2 cellular contexts compared by ENCODE assay signal in the genomic region with DNA sequence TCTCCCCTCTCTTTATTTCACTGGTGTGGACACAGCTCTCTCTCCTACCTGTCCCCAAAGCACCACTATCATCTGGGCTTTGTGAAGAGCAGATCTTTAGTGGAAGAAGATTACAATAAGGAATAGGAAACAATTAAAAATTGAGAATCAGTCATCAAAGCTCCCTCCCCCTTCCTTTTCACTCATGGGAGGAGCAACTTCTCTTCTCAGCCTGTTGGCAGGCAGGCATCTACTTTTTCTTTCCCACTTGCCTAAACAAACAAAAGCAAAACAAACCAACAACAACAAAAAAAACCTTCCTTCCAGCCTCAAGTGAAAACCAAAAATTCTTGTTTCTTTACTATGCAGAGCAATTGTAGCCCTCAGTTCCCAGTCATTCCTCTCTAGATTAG.
TF ChIP-seq lines count a peak whose summit lies in the region.

No MANE protein-coding gene starts in this region.

TF ChIP-seq in SK-N-SH, 30 proteins besides CTCF, POLR2A, EP300 and RAD21 (continued from another document):
- TF ChIP-seq RFX5 (IDR thresholded peaks at IDR 0.05; ENCODE audit: low read length), result no peak
- TF ChIP-seq RXRA (IDR thresholded peaks at IDR 0.05; ENCODE audit: borderline replicate concordance, low read depth), result no peak
- TF ChIP-seq GABPA (IDR thresholded peaks at IDR 0.05; ENCODE audit: low read depth), result no peak
- TF ChIP-seq MEF2A (IDR thresholded peaks at IDR 0.05; ENCODE audit: borderline replicate concordance, low read depth), result no peak
- no peak for TF ChIP-seq EZH2phosphoT487 (IDR thresholded peaks at IDR 0.05; ENCODE audit: borderline replicate concordance, low read depth)

TF ChIP-seq in SK-N-SH treated with all-trans-retinoic acid at 6 μM for 48 hours, 23 proteins besides CTCF, POLR2A, EP300 and RAD21 (continued from another document):
- TF ChIP-seq, protein P1, sequence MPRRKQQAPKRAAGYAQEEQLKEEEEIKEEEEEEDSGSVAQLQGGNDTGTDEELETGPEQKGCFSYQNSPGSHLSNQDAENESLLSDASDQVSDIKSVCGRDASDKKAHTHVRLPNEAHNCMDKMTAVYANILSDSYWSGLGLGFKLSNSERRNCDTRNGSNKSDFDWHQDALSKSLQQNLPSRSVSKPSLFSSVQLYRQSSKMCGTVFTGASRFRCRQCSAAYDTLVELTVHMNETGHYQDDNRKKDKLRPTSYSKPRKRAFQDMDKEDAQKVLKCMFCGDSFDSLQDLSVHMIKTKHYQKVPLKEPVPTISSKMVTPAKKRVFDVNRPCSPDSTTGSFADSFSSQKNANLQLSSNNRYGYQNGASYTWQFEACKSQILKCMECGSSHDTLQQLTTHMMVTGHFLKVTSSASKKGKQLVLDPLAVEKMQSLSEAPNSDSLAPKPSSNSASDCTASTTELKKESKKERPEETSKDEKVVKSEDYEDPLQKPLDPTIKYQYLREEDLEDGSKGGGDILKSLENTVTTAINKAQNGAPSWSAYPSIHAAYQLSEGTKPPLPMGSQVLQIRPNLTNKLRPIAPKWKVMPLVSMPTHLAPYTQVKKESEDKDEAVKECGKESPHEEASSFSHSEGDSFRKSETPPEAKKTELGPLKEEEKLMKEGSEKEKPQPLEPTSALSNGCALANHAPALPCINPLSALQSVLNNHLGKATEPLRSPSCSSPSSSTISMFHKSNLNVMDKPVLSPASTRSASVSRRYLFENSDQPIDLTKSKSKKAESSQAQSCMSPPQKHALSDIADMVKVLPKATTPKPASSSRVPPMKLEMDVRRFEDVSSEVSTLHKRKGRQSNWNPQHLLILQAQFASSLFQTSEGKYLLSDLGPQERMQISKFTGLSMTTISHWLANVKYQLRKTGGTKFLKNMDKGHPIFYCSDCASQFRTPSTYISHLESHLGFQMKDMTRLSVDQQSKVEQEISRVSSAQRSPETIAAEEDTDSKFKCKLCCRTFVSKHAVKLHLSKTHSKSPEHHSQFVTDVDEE (CRISPR knock-in tag; IDR thresholded peaks at IDR 0.05), result no peak
- TF ChIP-seq OSR1 (CRISPR knock-in tag; IDR thresholded peaks at IDR 0.05) (no peak), PPARA (CRISPR knock-in tag; IDR thresholded peaks at IDR 0.05; ENCODE audit: borderline replicate concordance) (no peak)
- TF ChIP-seq, protein P2, sequence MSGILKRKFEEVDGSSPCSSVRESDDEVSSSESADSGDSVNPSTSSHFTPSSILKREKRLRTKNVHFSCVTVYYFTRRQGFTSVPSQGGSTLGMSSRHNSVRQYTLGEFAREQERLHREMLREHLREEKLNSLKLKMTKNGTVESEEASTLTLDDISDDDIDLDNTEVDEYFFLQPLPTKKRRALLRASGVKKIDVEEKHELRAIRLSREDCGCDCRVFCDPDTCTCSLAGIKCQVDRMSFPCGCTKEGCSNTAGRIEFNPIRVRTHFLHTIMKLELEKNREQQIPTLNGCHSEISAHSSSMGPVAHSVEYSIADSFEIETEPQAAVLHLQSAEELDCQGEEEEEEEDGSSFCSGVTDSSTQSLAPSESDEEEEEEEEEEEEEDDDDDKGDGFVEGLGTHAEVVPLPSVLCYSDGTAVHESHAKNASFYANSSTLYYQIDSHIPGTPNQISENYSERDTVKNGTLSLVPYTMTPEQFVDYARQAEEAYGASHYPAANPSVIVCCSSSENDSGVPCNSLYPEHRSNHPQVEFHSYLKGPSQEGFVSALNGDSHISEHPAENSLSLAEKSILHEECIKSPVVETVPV (CRISPR knock-in tag; IDR thresholded peaks at IDR 0.05), result no peak
